12 cellular contexts compared by ENCODE assay signal in the genomic region with DNA sequence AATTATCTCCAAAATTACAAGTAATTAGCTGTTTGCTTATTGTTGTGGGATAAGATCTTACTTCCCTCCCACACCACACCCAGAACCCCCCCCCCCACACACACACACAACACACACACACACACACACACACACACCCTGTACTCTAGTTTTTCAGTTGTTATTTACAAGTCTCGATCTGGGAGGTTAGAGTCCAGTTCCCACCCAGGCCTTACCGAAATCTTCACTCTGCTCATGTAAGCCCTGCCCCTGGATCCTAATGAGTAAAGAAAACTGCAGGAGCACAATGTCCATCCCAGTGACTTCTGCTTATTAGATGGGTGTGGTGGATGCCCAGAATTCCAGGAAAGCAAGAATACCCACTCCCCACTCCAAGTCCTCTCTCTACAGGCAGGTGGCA. TPM values are rescaled to one million over a fixed set of nuclear protein-coding genes. Genes with fewer than 3 reads are reported as not detected.
DNase-seq lines count a peak whose midpoint lies in the region; ATAC-seq, FAIRE-seq and TF ChIP-seq lines count a peak whose summit lies in the region.
"Had no signal": no experiment of that assay in that cellular context is flagged by ENCODE, and none has a peak within 500 bp of the region (broad histone marks: within the 10 kb centered on the region; RNA-seq: fewer than 3 reads in every experiment).

No MANE protein-coding gene starts in this region.

- H4K20me1 ChIP-seq in GM23338 (replicated peaks; ENCODE audit: insufficient read depth) (no peaks in the 10 kb centered on the region), HepG2 (ENCODE audit: insufficient read depth, low read length) (no peaks in the 10 kb centered on the region), smooth muscle cell (ENCODE audit: low read depth) (no peaks in the 10 kb centered on the region)

- 60 to 67% methylated on average over 2 of the region's 2 CpGs for WGBS in body of pancreas, 2 donors
- 5% methylated on average over 2 of the region's 2 CpGs for WGBS in HepG2 (ENCODE audit: low lambda C conversion rate)
- WGBS in smooth muscle cell (ENCODE audit: low lambda C conversion rate) = 100% methylated on average over 2 of the region's 2 CpGs

- H3K27me3 ChIP-seq in GM23338 (ENCODE audit: insufficient read depth) (no peaks in the 10 kb centered on the region), body of pancreas (no peaks in the 10 kb centered on the region), HepG2 (ENCODE audit: control insufficient read depth in 1 of 2, insufficient read depth in 2 of 2, low read length in 2 of 2) (no peaks in the 10 kb centered on the region), smooth muscle cell (ENCODE audit: low read depth) (no peaks in the 10 kb centered on the region)
- H3K27me3 ChIP-seq: BE2C had no signal

- no peak overlapping the region for H3K4me3 ChIP-seq in GM23338
- no peak overlapping the region for H3K4me3 ChIP-seq in body of pancreas
- H3K4me3 ChIP-seq in HepG2 (replicated peaks in 1 of 3; ENCODE audit: insufficient read depth in 1 of 3, low read depth in 2 of 3, low read length in 3 of 3) = peak overlapping the region in 2 of 3 experiments; percentile 8 to 34; a peak in 2 of 6 replicates
- no peak overlapping the region for H3K4me3 ChIP-seq in smooth muscle cell
- H3K4me3 ChIP-seq: thoracic aorta had no signal

- no peaks in the 10 kb centered on the region for H3K9me3 Mint-ChIP-seq in GM23338

- TF ChIP-seq RAD21 in HepG2 (CRISPR knock-in tag; IDR thresholded peaks at IDR 0.05) = no peak

- CTCF ChIA-PET in HepG2 (lab: Yijun Ruan, JAX; ENCODE audit: low intra/inter-chr PET ratio, low total read pairs) = no interaction called here

- H3K9me3 ChIP-seq in body of pancreas (no peaks in the 10 kb centered on the region), HepG2 (ENCODE audit: low read length) (no peaks in the 10 kb centered on the region), smooth muscle cell (replicated peaks; ENCODE audit: low read depth) (no peaks in the 10 kb centered on the region)
- H3K9me3 ChIP-seq: BE2C, thoracic aorta had no signal

- H3K79me2 ChIP-seq in GM23338 (replicated peaks; ENCODE audit: insufficient read depth) (no peaks in the 10 kb centered on the region), HepG2 (ENCODE audit: insufficient read depth, low read length) (peaks cover 62% of the 10 kb centered on the region), smooth muscle cell (ENCODE audit: low read depth) (peaks cover 24% of the 10 kb centered on the region)

- H3K9ac ChIP-seq in HepG2 (ENCODE audit: insufficient read depth, low read depth, low read length) (peak overlapping the region; percentile 61), smooth muscle cell (ENCODE audit: low read depth) (no peak overlapping the region)

- in situ Hi-C loops in HepG2 (cut with HindIII; ENCODE audit: extremely low pct_ligation_motif_present, low pct_unique_long_range_greater_than_20kb) = no loop called here

- H3K4me1 ChIP-seq in GM23338 (ENCODE audit: insufficient read depth) (peaks cover 36% of the 10 kb centered on the region), body of pancreas (peaks cover 69% of the 10 kb centered on the region), HepG2 (ENCODE audit: insufficient read depth, low read length) (peaks cover 92% of the 10 kb centered on the region), smooth muscle cell (ENCODE audit: low read depth) (peaks cover 3% of the 10 kb centered on the region)

- peaks cover 10% of the 10 kb centered on the region; the same call in 1 of the 2 replicates for H3K9me2 ChIP-seq in GM23338 (ENCODE audit: insufficient read depth)

- intact Hi-C loops in body of pancreas (cut with DNase I) (no loop called here), HepG2 (cut with micrococcal nuclease; ENCODE audit: unreplicated experiment) (loop anchor here (10.0 kb wide), 1 partner anchor 182 kb away; no protein-coding TSS in a partner anchor)

- H3K27ac ChIP-seq in GM23338 (ENCODE audit: low read depth) (no peak overlapping the region), body of pancreas (peak overlapping the region in 3 of 4 donors; percentile 0 to 35 (median 19)), HepG2 (ENCODE audit: extremely low read length, insufficient read depth, low read length) (peak overlapping the region; percentile 94), smooth muscle cell (ENCODE audit: low read depth) (peak overlapping the region; percentile 77)
- H3K27ac ChIP-seq: thoracic aorta had no signal

- DNase-seq in GM23338 (ENCODE audit: low spot score) (no peak), body of pancreas (no peak), HepG2 (ENCODE audit: low spot score) (peak; percentile 34), smooth muscle cell (lab: John Stamatoyannopoulos, UW; ENCODE audit: unreplicated experiment) (no peak), SW480 (ENCODE audit: low spot score) (no peak), NCI-H2196 treated with DMSO at 0.1 percent for 48 hours (lab: John Stamatoyannopoulos, UW; ENCODE audit: unreplicated experiment) (no peak), glomerular visceral epithelial cell (ENCODE audit: extremely low spot score) (no peak)
- DNase-seq: activated gamma-delta T cell treated with Interleukin-2 at 50 U/mL for 16 hours had no signal

- no peak for TF ChIP-seq CTCF in GM23338 (conservative IDR thresholded peaks at IDR 0.05; ENCODE audit: low read depth in 2 of 2)
- TF ChIP-seq CTCF in body of pancreas (IDR thresholded peaks at IDR 0.05) = no peak
- TF ChIP-seq CTCF in HepG2 (CRISPR knock-in tag; IDR thresholded peaks at IDR 0.05) = no peak
- no peak for TF ChIP-seq CTCF in smooth muscle cell (IDR thresholded peaks at IDR 0.05; ENCODE audit: borderline replicate concordance, insufficient read depth, poor library complexity, severe bottlenecking)

- no TSS peak for BruUV-seq in HepG2 (replicated peaks; lab: Mats Ljungman, UMichigan)

- H3K36me3 Mint-ChIP-seq in GM23338 (ENCODE audit: low read depth) = no peaks in the 10 kb centered on the region; the same call in 2 of the 3 replicates

- peaks cover 61% of the 10 kb centered on the region for H3K4me1 Mint-ChIP-seq in GM23338

- H3F3A ChIP-seq in GM23338 (replicated peaks; ENCODE audit: low read depth) = no peaks in the 10 kb centered on the region
- peaks cover 23% of the 10 kb centered on the region for H3F3A ChIP-seq in smooth muscle cell (ENCODE audit: low read depth)

- no peaks in the 10 kb centered on the region for H3K36me3 ChIP-seq in GM23338 (ENCODE audit: insufficient read depth)
- H3K36me3 ChIP-seq in body of pancreas (replicated peaks in 1 of 2; ENCODE audit: insufficient read depth in 1 of 2, low read depth in 2 of 2) = no peaks in the 10 kb centered on the region
- peaks cover 3 to 16% of the 10 kb centered on the region in 2 experiments for H3K36me3 ChIP-seq in HepG2 (replicated peaks in 1 of 2; ENCODE audit: control insufficient read depth in 1 of 2, insufficient read depth in 2 of 2, low read length in 2 of 2)
- H3K36me3 ChIP-seq in smooth muscle cell (ENCODE audit: low read depth) = no peaks in the 10 kb centered on the region
- H3K36me3 ChIP-seq: BE2C, thoracic aorta had no signal

- TF ChIP-seq POLR2A in body of pancreas (IDR thresholded peaks at IDR 0.05) = no peak
- TF ChIP-seq POLR2A in HepG2 (IDR thresholded peaks at IDR 0.05; ENCODE audit: insufficient read depth in 1 of 2, low read depth in 2 of 2, low read length in 2 of 2) = no peak

- H3K4me2 ChIP-seq in GM23338 = no peak overlapping the region
- peak overlapping the region; percentile 71 for H3K4me2 ChIP-seq in HepG2 (ENCODE audit: low read depth, low read length)
- H3K4me2 ChIP-seq in smooth muscle cell = peak overlapping the region; percentile 56

- H2AFZ ChIP-seq in GM23338 = no peak overlapping the region
- no peak overlapping the region for H2AFZ ChIP-seq in HepG2 (ENCODE audit: low read length)
- no peak overlapping the region for H2AFZ ChIP-seq in smooth muscle cell (ENCODE audit: low read depth)

- POLR2A ChIA-PET in HepG2 (lab: Yijun Ruan, JAX) = interaction anchor here (0.8 to 3.2 kb wide), 5 partner anchors 10 to 383 kb away, joined by 3 to 64 read pairs (median 4); a partner anchor contains a TSS

- no peak for FAIRE-seq in HepG2 (lab: Jason Lieb, UNC)
- FAIRE-seq: endometrium had no signal

- ATAC-seq in GM23338 (no peak), body of pancreas (no peak), HepG2 (peak; percentile 10; the same call in 2 of the 3 replicates), HG03460 (IDR thresholded peaks at IDR 0.05; ENCODE audit: unreplicated experiment) (no peak)

- H3K4me3 Mint-ChIP-seq in GM23338 = no peak overlapping the region

- no peaks in the 10 kb centered on the region for H3K27me3 Mint-ChIP-seq in GM23338 (ENCODE audit: insufficient read depth, low read depth, poor library complexity)

- no peak for TF ChIP-seq EP300 in HepG2 (IDR thresholded peaks at IDR 0.05; ENCODE audit: low read depth in 2 of 2, low read length in 2 of 2)
- no peak for TF ChIP-seq EP300 in HepG2 (CRISPR knock-in tag; IDR thresholded peaks at IDR 0.05; ENCODE audit: borderline replicate concordance)

- H3K27ac Mint-ChIP-seq in GM23338 = peak overlapping the region; percentile 42; the same call in 1 of the 2 replicates

RNA-seq across cellular contexts. Expression of a gene that starts 23.0 kb away (rescaled TPM):
- total RNA-seq in GM23338 (2014; rRNA removed; shearing (Covaris generic)) = 2.9 and 5.2 TPM in 2 replicates
- polyA plus RNA-seq in GM23338 (2016; fragmentation: Nextera tagmentation; extraction: Ambion mirVana) (0.99 and 3.2 TPM in 2 replicates), HepG2 (2011; rRNA removed) (10.4 and 12.8 TPM in 2 replicates), smooth muscle cell (12.4 and 15.2 TPM in 2 replicates)
- total RNA-seq in body of pancreas (10 to 100 TPM; 18.9 to 29.7 TPM), HepG2 (2016; rRNA removed; fragmentation: Illumina TruSeq; extraction: Trizol) (13.8 and 14.3 TPM in 2 replicates), smooth muscle cell (18.8 and 19.0 TPM in 2 replicates)
- total RNA-seq in HepG2 (2016; cell fraction: cytosol; rRNA removed; fragmentation: Illumina TruSeq; extraction: Trizol; ENCODE audit: low read depth) = 5.1 and 5.3 TPM in 2 replicates
- 13.0 and 13.3 TPM in 2 replicates for total RNA-seq in HepG2 (2016; cell fraction: insoluble cytoplasmic fraction; rRNA removed; fragmentation: Illumina TruSeq; extraction: Trizol)
- 9.4 and 10.5 TPM in 2 replicates for total RNA-seq in HepG2 (2016; cell fraction: membrane; rRNA removed; fragmentation: Illumina TruSeq; extraction: Trizol)
- 53.4 and 58.4 TPM in 2 replicates for total RNA-seq in HepG2 (2016; cell fraction: nucleus; rRNA removed; fragmentation: Illumina TruSeq; extraction: Trizol)
- 5.8 and 6.4 TPM in 2 replicates for polyA plus RNA-seq in HepG2 (2011; cell fraction: cytosol; rRNA removed)
- polyA plus RNA-seq in HepG2 (2011; cell fraction: nucleus; rRNA removed) = 15.9 and 29.1 TPM in 2 replicates
- 11.9 and 13.6 TPM in 2 replicates for polyA plus RNA-seq in HepG2 (2012)
- polyA plus RNA-seq in HepG2 (2016; cell fraction: cytosol; fragmentation: Illumina TruSeq; extraction: Trizol; ENCODE audit: low read depth) = 2.0 and 2.1 TPM in 2 replicates
- 8.6 and 9.2 TPM in 2 replicates for polyA plus RNA-seq in HepG2 (2016; cell fraction: insoluble cytoplasmic fraction; fragmentation: Illumina TruSeq; extraction: Trizol; ENCODE audit: low read depth)
- polyA plus RNA-seq in HepG2 (2016; cell fraction: membrane; fragmentation: Illumina TruSeq; extraction: Trizol; ENCODE audit: low read depth) = 2.3 and 3.4 TPM in 2 replicates
- polyA plus RNA-seq in HepG2 (2016; cell fraction: nucleus; fragmentation: Illumina TruSeq; extraction: Trizol; ENCODE audit: insufficient read depth, low read depth) = 14.9 and 15.9 TPM in 2 replicates
- polyA minus RNA-seq in HepG2 (2011; rRNA and poly(A)+ RNA removed; ENCODE audit: low replicate concordance) = 7.2 and 67.0 TPM in 2 replicates
- polyA minus RNA-seq in HepG2 (2011; cell fraction: cytosol; rRNA and poly(A)+ RNA removed) = 9.8 and 14.1 TPM in 2 replicates
- 147 and 165 TPM in 2 replicates for polyA minus RNA-seq in HepG2 (2011; cell fraction: nucleus; rRNA and poly(A)+ RNA removed)

Comparison
In these comparisons a context has a peak if more than half of its experiments do, and no peak if none do; other contexts are left out.
1. H3K4me3 ChIP-seq: peak in HepG2 (2 of 3); none in GM23338 (single experiment), body of pancreas (0 of 2) and smooth muscle cell (single experiment).